In genomic region chr5:160268111-160268510, GRCh38 we compare ENCODE assay signal across 23 cellular contexts. TPM values are rescaled to one million over a fixed set of nuclear protein-coding genes. Genes with fewer than 3 reads are reported as not detected.
DNase-seq lines count a peak whose midpoint lies in the region; ATAC-seq and TF ChIP-seq lines count a peak whose summit lies in the region.
"Had no signal": no experiment of that assay in that cellular context is flagged by ENCODE, and none has a peak within 500 bp of the region (broad histone marks: within the 10 kb centered on the region; RNA-seq: fewer than 3 reads in every experiment).

No MANE protein-coding gene starts in this region.

- H3K36me3 Mint-ChIP-seq in endothelial cell (ENCODE audit: low read depth, unreplicated experiment) (peaks cover 33% of the 10 kb centered on the region), nephron progenitor cell (ENCODE audit: low read depth) (peaks cover 24% of the 10 kb centered on the region)
- H3K36me3 Mint-ChIP-seq: CD8-positive, alpha-beta memory T cell had no signal

- ATAC-seq in Right ventricle myocardium superior (ENCODE audit: poor library complexity) (no peak), upper lobe of right lung (peak; percentile 25), HG02981 (IDR thresholded peaks at IDR 0.05; ENCODE audit: unreplicated experiment) (no peak)
- ATAC-seq: HCT116 had no signal

- intact Hi-C loops in left ventricle myocardium inferior (cut with micrococcal nuclease) (no loop called here), Right ventricle myocardium superior (cut with DNase I) (no loop called here), upper lobe of right lung (cut with DNase I) (no loop called here)

- no peaks in the 10 kb centered on the region for H3K9me3 ChIP-seq in left ventricle myocardium inferior (replicated peaks)
- no peaks in the 10 kb centered on the region for H3K9me3 ChIP-seq in upper lobe of right lung
- H3K9me3 ChIP-seq: BE2C had no signal

- TF ChIP-seq CTCF in left ventricle myocardium inferior (IDR thresholded peaks at IDR 0.05; ENCODE audit: borderline replicate concordance) (no peak), endothelial cell (IDR thresholded peaks at IDR 0.05; ENCODE audit: unreplicated experiment) (no peak), nephron progenitor cell (IDR thresholded peaks at IDR 0.05) (no peak), upper lobe of right lung (IDR thresholded peaks at IDR 0.05) (no peak)

- DNase-seq in left ventricle myocardium inferior (no peak), Right ventricle myocardium superior (no peak), endothelial cell (ENCODE audit: low spot score) (no peak), nephron progenitor cell (no peak), upper lobe of right lung (peak; percentile 49), NAMALWA (ENCODE audit: low spot score) (no peak), NOMO-1 treated with dmso at 0.1 percent for 144 hours (lab: John Stamatoyannopoulos, UW; ENCODE audit: unreplicated experiment) (no peak)
- DNase-seq: 8988T; BE2C; CD8-positive, alpha-beta memory T cell; DMS79; GM23248; KBM-7; NCI-H1048; NCI-H1436 treated with DMSO at 0.1 percent for 48 hours; NCI-H2029 treated with DMSO at 0.1 percent for 48 hours; NCI-H2171 treated with DMSO at 0.1 percent for 48 hours; NCI-H446 treated with DMSO at 0.1 percent for 48 hours; SHP77 had no signal

- no peaks in the 10 kb centered on the region for H3K36me3 ChIP-seq in left ventricle myocardium inferior
- no peaks in the 10 kb centered on the region for H3K36me3 ChIP-seq in upper lobe of right lung
- H3K36me3 ChIP-seq: BE2C had no signal

- H3K27ac ChIP-seq in left ventricle myocardium inferior (replicated peaks) = peak overlapping the region; percentile 79
- H3K27ac ChIP-seq in upper lobe of right lung = no peak overlapping the region
- H3K27ac ChIP-seq: GM23248, SK-N-MC had no signal

- peak overlapping the region; percentile 49 for H3K4me3 Mint-ChIP-seq in endothelial cell (ENCODE audit: unreplicated experiment)
- no peak overlapping the region for H3K4me3 Mint-ChIP-seq in nephron progenitor cell

- H3K9me3 Mint-ChIP-seq in endothelial cell (ENCODE audit: unreplicated experiment) (no peaks in the 10 kb centered on the region), nephron progenitor cell (no peaks in the 10 kb centered on the region)
- H3K9me3 Mint-ChIP-seq: CD8-positive, alpha-beta memory T cell had no signal

- peaks cover 7% of the 10 kb centered on the region for H3K27me3 Mint-ChIP-seq in endothelial cell (ENCODE audit: unreplicated experiment)
- H3K27me3 Mint-ChIP-seq in nephron progenitor cell (ENCODE audit: low read depth, poor library complexity) = no peaks in the 10 kb centered on the region

- peaks cover 64% of the 10 kb centered on the region for H3K4me1 Mint-ChIP-seq in endothelial cell (ENCODE audit: unreplicated experiment)
- H3K4me1 Mint-ChIP-seq in nephron progenitor cell = peaks cover 78% of the 10 kb centered on the region

- peaks cover 51% of the 10 kb centered on the region for H3K4me1 ChIP-seq in left ventricle myocardium inferior
- peaks cover 37% of the 10 kb centered on the region for H3K4me1 ChIP-seq in upper lobe of right lung

- H3K4me3 ChIP-seq in left ventricle myocardium inferior (no peak overlapping the region), upper lobe of right lung (no peak overlapping the region)
- H3K4me3 ChIP-seq: GM23248, SK-N-MC had no signal

- H3K27me3 ChIP-seq in left ventricle myocardium inferior (ENCODE audit: low read depth) (no peaks in the 10 kb centered on the region), upper lobe of right lung (no peaks in the 10 kb centered on the region)
- H3K27me3 ChIP-seq: BE2C had no signal

- H3K27ac Mint-ChIP-seq in endothelial cell (ENCODE audit: unreplicated experiment) = peak overlapping the region; percentile 6
- H3K27ac Mint-ChIP-seq in nephron progenitor cell = peak overlapping the region; percentile 9
- H3K27ac Mint-ChIP-seq: CD8-positive, alpha-beta memory T cell had no signal

RNA-seq across cellular contexts. Expression of gene FABP6, which starts 38.8 kb away (rescaled TPM):
- total RNA-seq in left ventricle myocardium inferior (1.6 TPM), Right ventricle myocardium superior (3.4 TPM), endothelial cell (ENCODE audit: unreplicated experiment) (1.2 TPM), upper lobe of right lung (not detected)
- total RNA-seq: CD8-positive, alpha-beta memory T cell; GM23248 had no signal

RNA-seq across cellular contexts. Expression of gene CCNJL, which starts 44.3 kb away (rescaled TPM):
- total RNA-seq in left ventricle myocardium inferior = 6.5 TPM
- total RNA-seq in Right ventricle myocardium superior = 6.8 TPM
- total RNA-seq in endothelial cell (ENCODE audit: unreplicated experiment) = 65.0 TPM
- total RNA-seq in upper lobe of right lung = 16.6 TPM
- total RNA-seq: CD8-positive, alpha-beta memory T cell; OCI-LY7 had no signal
